Comparison of ENCODE assay signal across 13 cellular contexts in genomic region chr3:188854395-188855149, GRCh38.
A peak's percentile ranks its signal among the peaks of the same experiment; 100 is the strongest.
DNase-seq lines count a peak whose midpoint lies in the region; ATAC-seq, FAIRE-seq and TF ChIP-seq lines count a peak whose summit lies in the region.
"Had no signal": no experiment of that assay in that cellular context is flagged by ENCODE, and none has a peak within 500 bp of the region (broad histone marks: within the 10 kb centered on the region; RNA-seq: fewer than 3 reads in every experiment).

No MANE protein-coding gene starts in this region.

- H3K27ac Mint-ChIP-seq in CD8-positive, alpha-beta memory T cell, result no peak overlapping the region
- H3K27ac Mint-ChIP-seq: nephron progenitor cell had no signal

- CTCF ChIA-PET in CD8-positive, alpha-beta memory T cell (lab: Charles Lee), result no interaction called here

- no peaks in the 10 kb centered on the region for H3K27me3 ChIP-seq in mesenchymal stem cell (ENCODE audit: control insufficient read depth in 1 of 2, insufficient read depth in 1 of 2, low read length in 2 of 2)
- no peaks in the 10 kb centered on the region for H3K27me3 ChIP-seq in tibial nerve
- H3K27me3 ChIP-seq in CD8-positive, alpha-beta memory T cell (ENCODE audit: insufficient read depth, low read length, poor library complexity, severe bottlenecking), result no peaks in the 10 kb centered on the region
- H3K27me3 ChIP-seq: brain microvascular endothelial cell had no signal

- no peak overlapping the region for H3K4me2 ChIP-seq in mesenchymal stem cell (ENCODE audit: low read length, poor library complexity, severe bottlenecking)

- H3K4ac ChIP-seq in mesenchymal stem cell (ENCODE audit: low read depth in 1 of 2, low read length in 2 of 2), result no peak overlapping the region

- peak; percentile 32 for DNase-seq in NCI-H82 treated with DMSO at 0.1 percent for 48 hours (lab: John Stamatoyannopoulos, UW; ENCODE audit: unreplicated experiment)
- DNase-seq in mesenchymal stem cell, result peak; percentile 38
- peak in 1 of 2 donors; percentile 30 for DNase-seq in tibial nerve (ENCODE audit: low spot score in 2 of 2)
- no peak for DNase-seq in GM12892 (ENCODE audit: insufficient read length)
- no peak for DNase-seq in CD8-positive, alpha-beta memory T cell
- no peak for DNase-seq in NCI-H2029 (lab: John Stamatoyannopoulos, UW)
- DNase-seq: activated CD8-positive, alpha-beta memory T cell treated with anti-CD3 and anti-CD28 coated beads, Interleukin-2, amount 50 U/mL, for 48 hours; brain microvascular endothelial cell; DMS79; NCI-H748 treated with DMSO at 0.1 percent for 48 hours; nephron progenitor cell had no signal

- H3K36me3 ChIP-seq in mesenchymal stem cell (ENCODE audit: control insufficient read depth in 1 of 2, insufficient read depth in 2 of 2, low read depth in 1 of 2, low read length in 2 of 2), result no peaks in the 10 kb centered on the region
- no peaks in the 10 kb centered on the region for H3K36me3 ChIP-seq in tibial nerve
- no peaks in the 10 kb centered on the region for H3K36me3 ChIP-seq in CD8-positive, alpha-beta memory T cell (ENCODE audit: insufficient read depth, low read length)
- H3K36me3 ChIP-seq: brain microvascular endothelial cell had no signal

- H3K4me1 ChIP-seq in mesenchymal stem cell (ENCODE audit: control insufficient read depth, insufficient read depth, low read depth, low read length) (no peaks in the 10 kb centered on the region), tibial nerve (peaks cover 0 to 28% (median 16%) of the 10 kb centered on the region in 4 donors)
- H3K4me1 ChIP-seq in CD8-positive, alpha-beta memory T cell (ENCODE audit: insufficient read depth, low read length), result no peaks in the 10 kb centered on the region

- H3K27ac ChIP-seq in mesenchymal stem cell (ENCODE audit: low read length, poor library complexity, severe bottlenecking) (no peak overlapping the region), tibial nerve (peak overlapping the region in 3 of 4 donors; percentile 44 to 69 (median 65))
- no peak overlapping the region for H3K27ac ChIP-seq in CD8-positive, alpha-beta memory T cell (ENCODE audit: low read depth, low read length)
- H3K27ac ChIP-seq: brain microvascular endothelial cell had no signal

- no peaks in the 10 kb centered on the region for H3K9me3 ChIP-seq in mesenchymal stem cell (ENCODE audit: control insufficient read depth, low read length)
- H3K9me3 ChIP-seq in tibial nerve, result no peaks in the 10 kb centered on the region
- H3K9me3 ChIP-seq in CD8-positive, alpha-beta memory T cell (ENCODE audit: low read length), result no peaks in the 10 kb centered on the region

- no peaks in the 10 kb centered on the region for H3K9me3 Mint-ChIP-seq in CD8-positive, alpha-beta memory T cell
- H3K9me3 Mint-ChIP-seq: nephron progenitor cell had no signal

- POLR2A ChIA-PET in CD8-positive, alpha-beta memory T cell (lab: Charles Lee), result no interaction called here

- H3K14ac ChIP-seq in mesenchymal stem cell (ENCODE audit: low read length in 2 of 2), result no peak overlapping the region

- TF ChIP-seq EP300 in tibial nerve (IDR thresholded peaks at IDR 0.05), result peak; percentile 43 to 86

- no peak for TF ChIP-seq CTCF in tibial nerve (IDR thresholded peaks at IDR 0.05)

- no peaks in the 10 kb centered on the region for H3K4me1 Mint-ChIP-seq in CD8-positive, alpha-beta memory T cell
- H3K4me1 Mint-ChIP-seq: nephron progenitor cell had no signal

- H4K8ac ChIP-seq in mesenchymal stem cell (ENCODE audit: low read length), result no peak overlapping the region

- FAIRE-seq in GM12892 (lab: Jason Lieb, UNC), result no peak

- no peak for TF ChIP-seq POLR2A in tibial nerve (IDR thresholded peaks at IDR 0.05)
- no peak for TF ChIP-seq POLR2A in GM12892 (IDR thresholded peaks at IDR 0.05; ENCODE audit: low read depth, low read length)

- no peak overlapping the region for H3K23ac ChIP-seq in mesenchymal stem cell (ENCODE audit: low read length in 2 of 2)

- H3K9ac ChIP-seq in mesenchymal stem cell (ENCODE audit: low read length), result peak overlapping the region; percentile 58

- H3K79me1 ChIP-seq in mesenchymal stem cell (replicated peaks; ENCODE audit: low read length, poor library complexity, severe bottlenecking), result peaks cover 13% of the 10 kb centered on the region

- peak overlapping the region in 1 of 2 experiments; percentile 45 for H3K18ac ChIP-seq in mesenchymal stem cell (ENCODE audit: low read depth in 1 of 2, low read length in 2 of 2)

- ATAC-seq in esophagus mucosa (peak; percentile 96), GM21825 (IDR thresholded peaks at IDR 0.05; ENCODE audit: unreplicated experiment) (no peak)

- H2AFZ ChIP-seq in mesenchymal stem cell (ENCODE audit: low read depth, low read length), result no peak overlapping the region

- H2BK12ac ChIP-seq in mesenchymal stem cell (ENCODE audit: low read length in 2 of 2), result no peak overlapping the region

- no peaks in the 10 kb centered on the region for H3K27me3 Mint-ChIP-seq in CD8-positive, alpha-beta memory T cell

- no peak overlapping the region for H4K91ac ChIP-seq in mesenchymal stem cell (ENCODE audit: low read length)

- H3K4me3 ChIP-seq in mesenchymal stem cell (ENCODE audit: insufficient read depth in 1 of 2, low read depth in 1 of 2, low read length in 2 of 2), result no peak overlapping the region
- H3K4me3 ChIP-seq in tibial nerve, result no peak overlapping the region
- H3K4me3 ChIP-seq in CD8-positive, alpha-beta memory T cell (ENCODE audit: low read length), result no peak overlapping the region

- H2BK15ac ChIP-seq in mesenchymal stem cell (ENCODE audit: low read depth, poor library complexity, severe bottlenecking), result no peak overlapping the region

- WGBS in mesenchymal stem cell, result 97% methylated on average over 3 of the region's 3 CpGs
- WGBS in tibial nerve, 2 donors, result 59 to 69% methylated on average over 3 of the region's 3 CpGs

- H2AK5ac ChIP-seq in mesenchymal stem cell (ENCODE audit: low read length, severe bottlenecking), result no peak overlapping the region

- H2BK5ac ChIP-seq in mesenchymal stem cell (ENCODE audit: low read depth, low read length, poor library complexity, severe bottlenecking), result no peak overlapping the region

- H3K36me3 Mint-ChIP-seq in CD8-positive, alpha-beta memory T cell, result peaks cover 0 to 3% (median 0%) of the 10 kb centered on the region in 3 donors

- H2BK120ac ChIP-seq in mesenchymal stem cell (ENCODE audit: low read depth, low read length), result peak overlapping the region; percentile 67

- H3K4me3 Mint-ChIP-seq in CD8-positive, alpha-beta memory T cell, result no peak overlapping the region
- H3K4me3 Mint-ChIP-seq: nephron progenitor cell had no signal

Comparison
In these comparisons a context has a peak if more than half of its experiments do, and no peak if none do; other contexts are left out.
1. DNase-seq: peak in NCI-H82 treated with DMSO at 0.1 percent for 48 hours (single experiment) and mesenchymal stem cell (single experiment); none in GM12892 (single experiment), CD8-positive, alpha-beta memory T cell (0 of 5) and NCI-H2029 (single experiment).
2. H3K27ac ChIP-seq: peak in tibial nerve (3 of 4); none in mesenchymal stem cell (single experiment) and CD8-positive, alpha-beta memory T cell (single experiment).